In the genomic region with DNA sequence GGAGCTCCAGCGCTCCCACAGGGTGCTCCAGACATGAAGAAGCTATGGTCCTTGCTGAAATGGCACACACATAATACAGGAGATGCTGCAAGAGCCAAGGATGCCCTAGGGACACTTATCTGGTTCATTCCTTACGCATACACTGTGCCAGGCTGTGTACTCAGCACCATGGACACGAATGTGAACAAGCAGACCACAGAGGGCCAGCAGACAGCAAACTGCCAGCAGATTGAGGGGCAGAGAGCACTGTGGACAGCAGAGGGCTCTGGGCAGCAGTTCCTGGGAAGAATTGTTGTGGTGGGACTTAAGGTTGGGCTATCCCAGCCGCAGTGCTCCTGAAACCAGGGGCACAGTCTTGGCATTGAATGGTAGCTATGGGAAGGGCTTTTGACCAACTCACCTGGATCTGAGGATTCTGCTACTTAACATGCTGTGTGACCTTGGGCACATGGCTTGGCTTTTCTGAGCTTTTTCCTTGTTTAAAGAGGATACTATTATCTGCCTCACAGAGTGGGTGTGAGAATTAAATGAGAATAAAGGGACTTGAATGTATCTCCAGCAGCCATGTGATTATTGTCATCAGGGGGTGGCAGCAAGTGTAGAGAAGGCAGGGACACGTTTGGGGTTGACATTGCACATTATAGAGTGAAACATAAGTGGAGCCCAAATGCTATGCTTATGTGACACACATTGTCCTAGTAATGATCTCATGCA, we compare ENCODE assay signal across 14 cellular contexts. TPM values are rescaled to one million over a fixed set of nuclear protein-coding genes. Genes with fewer than 3 reads are reported as not detected.
DNase-seq lines count a peak whose midpoint lies in the region; ATAC-seq, FAIRE-seq and TF ChIP-seq lines count a peak whose summit lies in the region.
"Had no signal": no experiment of that assay in that cellular context is flagged by ENCODE, and none has a peak within 500 bp of the region (broad histone marks: within the 10 kb centered on the region; RNA-seq: fewer than 3 reads in every experiment).

No MANE protein-coding gene starts in this region.

- no peak for FAIRE-seq in GM19239 (lab: Jason Lieb, UNC)
- FAIRE-seq: D721Med, small intestine had no signal

- H3K4me1 ChIP-seq in NT2/D1 (ENCODE audit: insufficient read depth, insufficient read length), result peaks cover 10% of the 10 kb centered on the region
- H3K4me1 ChIP-seq in psoas muscle, result peaks cover 62% of the 10 kb centered on the region
- no peaks in the 10 kb centered on the region for H3K4me1 ChIP-seq in adrenal gland (replicated peaks in 1 of 2)
- H3K4me1 ChIP-seq: breast epithelium had no signal

- DNase-seq in DMS53 treated with DMSO at 0.1 percent for 48 hours (lab: John Stamatoyannopoulos, UW; ENCODE audit: unreplicated experiment) (peak; percentile 34), DMS53 (lab: John Stamatoyannopoulos, UW) (no peak), NT2/D1 (ENCODE audit: low read depth, low spot score) (no peak), foreskin fibroblast (no peak), psoas muscle (no peak), MG63 (no peak), adrenal gland (no peak), GM19239 (ENCODE audit: insufficient read length, low spot score) (no peak)
- DNase-seq: activated CD4-positive, alpha-beta T cell treated with anti-CD3 and anti-CD28 coated beads, Interleukin-2, amount 50 U/mL, for 4 hours; small intestine; T-helper 17 cell had no signal

- TF ChIP-seq CTCF in foreskin fibroblast (IDR thresholded peaks at IDR 0.05; ENCODE audit: low read depth, low read length) (peak; percentile 9), psoas muscle (IDR thresholded peaks at IDR 0.05) (no peak), adrenal gland (IDR thresholded peaks at IDR 0.05) (no peak)

- intact Hi-C loops in psoas muscle (cut with DNase I) (loop anchor here (5.0 to 10.0 kb wide), 2 partner anchors 65 to 72 kb away; no protein-coding TSS in a partner anchor), adrenal gland (cut with DNase I) (no loop called here)

- H3K9me3 ChIP-seq in NT2/D1 (ENCODE audit: insufficient read depth, low read length), result peaks cover 2% of the 10 kb centered on the region; the same call in 1 of the 2 replicates
- H3K9me3 ChIP-seq in psoas muscle, result no peaks in the 10 kb centered on the region
- no peaks in the 10 kb centered on the region for H3K9me3 ChIP-seq in MG63
- H3K9me3 ChIP-seq in adrenal gland (replicated peaks in 1 of 3), result no peaks in the 10 kb centered on the region
- H3K9me3 ChIP-seq: breast epithelium had no signal

- no peak for TF ChIP-seq POLR2A in adrenal gland (IDR thresholded peaks at IDR 0.05)

- peak overlapping the region; percentile 23 for H3K27ac ChIP-seq in psoas muscle
- H3K27ac ChIP-seq in adrenal gland, result no peak overlapping the region
- H3K27ac ChIP-seq: 22Rv1, breast epithelium had no signal

- H3K36me3 ChIP-seq in NT2/D1 (ENCODE audit: insufficient read depth, insufficient read length, low read length), result no peaks in the 10 kb centered on the region
- no peaks in the 10 kb centered on the region for H3K36me3 ChIP-seq in psoas muscle (ENCODE audit: insufficient read depth in 1 of 2, low read depth in 1 of 2)
- no peaks in the 10 kb centered on the region for H3K36me3 ChIP-seq in MG63
- H3K36me3 ChIP-seq in adrenal gland (replicated peaks in 1 of 2), result no peaks in the 10 kb centered on the region
- H3K36me3 ChIP-seq: breast epithelium had no signal

- H3K4me3 ChIP-seq in NT2/D1 (ENCODE audit: insufficient read length, low read depth) (no peak overlapping the region), foreskin fibroblast (ENCODE audit: low read depth in 1 of 2, low read length in 2 of 2) (no peak overlapping the region), psoas muscle (no peak overlapping the region), MG63 (no peak overlapping the region), adrenal gland (no peak overlapping the region)
- H3K4me3 ChIP-seq: breast epithelium had no signal

- WGBS in psoas muscle, 3 donors, result 46 to 51% (median 49%) methylated on average over 5 of the region's 5 CpGs
- WGBS in adrenal gland, 4 donors, result 78 to 82% (median 80%) methylated on average over 4 to 5 of the region's 5 CpGs

- H3K9ac ChIP-seq in NT2/D1 (ENCODE audit: insufficient read length, low read depth), result peak overlapping the region; percentile 26

- H3K27me3 ChIP-seq in NT2/D1 (ENCODE audit: insufficient read depth, insufficient read length) (no peaks in the 10 kb centered on the region), psoas muscle (ENCODE audit: insufficient read depth in 3 of 3, low read length in 2 of 3) (no peaks in the 10 kb centered on the region), MG63 (no peaks in the 10 kb centered on the region), adrenal gland (no peaks in the 10 kb centered on the region)
- H3K27me3 ChIP-seq: breast epithelium had no signal

- peak; percentile 51 to 62 (median 55) for ATAC-seq in psoas muscle
- ATAC-seq: T-helper 17 cell had no signal

RNA-seq across cellular contexts. Expression of gene PPARGC1B, which starts 30.0 kb away (rescaled TPM):
- total RNA-seq in psoas muscle (1 to 10 TPM; 4.6 to 9.5 (median 6.8) TPM), adrenal gland (1 to 10 TPM; 1.7 to 5.9 (median 2.8) TPM)
- polyA plus RNA-seq in psoas muscle (1 to 10 TPM in 2 of 3 donors, under 1 TPM in 1; 0.93 to 3.1 (median 2.1) TPM), adrenal gland (1 to 10 TPM in 2 of 3 donors, under 1 TPM in 1; 0.37 to 2.4 (median 1.1) TPM)
- total RNA-seq in MG63 (2014; rRNA removed; shearing (Covaris generic); ENCODE audit: low replicate concordance), result 0.59 and 1.2 TPM in 2 replicates

Comparison
In these comparisons a context has a peak if more than half of its experiments do, and no peak if none do; other contexts are left out.
1. intact Hi-C loops: an anchor here in psoas muscle (5.0 to 10.0 kb wide); none called in adrenal gland.